ENCODE assay signal across 2 cellular contexts in the genomic region with DNA sequence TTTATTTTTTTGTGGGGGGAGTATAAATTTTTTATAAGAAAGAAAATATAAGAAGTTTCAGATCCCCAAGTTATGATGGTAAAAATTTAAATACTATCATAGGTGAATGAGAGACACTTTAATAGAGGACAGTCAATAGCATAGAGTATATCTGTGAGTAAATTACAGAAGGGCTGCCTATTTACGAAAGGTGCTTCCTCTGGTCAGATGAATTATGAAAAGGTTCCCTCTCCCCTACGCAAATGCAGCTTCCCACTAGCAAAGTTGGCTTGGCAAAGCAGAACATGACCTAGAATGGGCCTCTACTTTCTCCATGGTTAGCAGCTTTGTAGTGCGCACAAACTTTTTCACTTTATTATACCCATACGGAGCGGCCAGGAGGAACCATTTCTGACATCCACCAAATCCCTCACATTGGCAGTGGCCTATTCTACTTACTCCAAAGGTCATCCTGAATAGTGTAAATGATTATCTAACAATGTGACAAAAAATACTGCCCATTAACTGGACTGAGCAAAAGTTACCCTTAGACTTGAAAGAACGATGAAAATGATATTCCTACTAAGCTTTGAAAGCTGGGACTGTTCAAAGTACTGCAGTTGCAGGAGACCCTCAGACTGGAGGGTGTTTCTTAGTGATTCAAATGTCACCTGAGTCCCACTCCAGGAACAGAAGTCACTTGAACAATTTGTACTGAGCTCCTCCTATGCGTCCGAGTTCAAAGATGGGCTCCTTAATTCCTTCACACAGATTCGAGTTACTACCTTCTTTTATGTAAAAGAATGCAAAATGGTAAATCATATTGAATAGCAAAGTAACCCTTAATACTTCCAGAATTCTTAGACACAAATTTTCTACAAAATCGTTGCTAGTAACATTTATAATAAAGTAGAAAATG.
TF ChIP-seq lines count a peak whose summit lies in the region.

No MANE protein-coding gene starts in this region.

TF ChIP-seq in liver, 16 proteins besides CTCF, POLR2A, EP300 and RAD21 (continued from another document):
- TF ChIP-seq, protein P1, sequence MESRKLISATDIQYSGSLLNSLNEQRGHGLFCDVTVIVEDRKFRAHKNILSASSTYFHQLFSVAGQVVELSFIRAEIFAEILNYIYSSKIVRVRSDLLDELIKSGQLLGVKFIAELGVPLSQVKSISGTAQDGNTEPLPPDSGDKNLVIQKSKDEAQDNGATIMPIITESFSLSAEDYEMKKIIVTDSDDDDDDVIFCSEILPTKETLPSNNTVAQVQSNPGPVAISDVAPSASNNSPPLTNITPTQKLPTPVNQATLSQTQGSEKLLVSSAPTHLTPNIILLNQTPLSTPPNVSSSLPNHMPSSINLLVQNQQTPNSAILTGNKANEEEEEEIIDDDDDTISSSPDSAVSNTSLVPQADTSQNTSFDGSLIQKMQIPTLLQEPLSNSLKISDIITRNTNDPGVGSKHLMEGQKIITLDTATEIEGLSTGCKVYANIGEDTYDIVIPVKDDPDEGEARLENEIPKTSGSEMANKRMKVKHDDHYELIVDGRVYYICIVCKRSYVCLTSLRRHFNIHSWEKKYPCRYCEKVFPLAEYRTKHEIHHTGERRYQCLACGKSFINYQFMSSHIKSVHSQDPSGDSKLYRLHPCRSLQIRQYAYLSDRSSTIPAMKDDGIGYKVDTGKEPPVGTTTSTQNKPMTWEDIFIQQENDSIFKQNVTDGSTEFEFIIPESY (IDR thresholded peaks at IDR 0.05) = no peak
- peak; percentile 75 to 77 for TF ChIP-seq HNF4A (conservative IDR thresholded peaks at IDR 0.05)
- peak; percentile 47 for TF ChIP-seq YY1 (IDR thresholded peaks at IDR 0.05)
- no peak for TF ChIP-seq RXRA (IDR thresholded peaks at IDR 0.05)

TF ChIP-seq in HepG2, 621 proteins besides CTCF, POLR2A, EP300 and RAD21 (continued from another document):
- TF ChIP-seq, protein P2, sequence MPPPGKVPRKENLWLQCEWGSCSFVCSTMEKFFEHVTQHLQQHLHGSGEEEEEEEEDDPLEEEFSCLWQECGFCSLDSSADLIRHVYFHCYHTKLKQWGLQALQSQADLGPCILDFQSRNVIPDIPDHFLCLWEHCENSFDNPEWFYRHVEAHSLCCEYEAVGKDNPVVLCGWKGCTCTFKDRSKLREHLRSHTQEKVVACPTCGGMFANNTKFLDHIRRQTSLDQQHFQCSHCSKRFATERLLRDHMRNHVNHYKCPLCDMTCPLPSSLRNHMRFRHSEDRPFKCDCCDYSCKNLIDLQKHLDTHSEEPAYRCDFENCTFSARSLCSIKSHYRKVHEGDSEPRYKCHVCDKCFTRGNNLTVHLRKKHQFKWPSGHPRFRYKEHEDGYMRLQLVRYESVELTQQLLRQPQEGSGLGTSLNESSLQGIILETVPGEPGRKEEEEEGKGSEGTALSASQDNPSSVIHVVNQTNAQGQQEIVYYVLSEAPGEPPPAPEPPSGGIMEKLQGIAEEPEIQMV (CRISPR knock-in tag; IDR thresholded peaks at IDR 0.05; ENCODE audit: low read depth) = no peak
- TF ChIP-seq JUND (CRISPR knock-in tag; IDR thresholded peaks at IDR 0.05) (no peak), SOX5 (CRISPR knock-in tag; IDR thresholded peaks at IDR 0.05; ENCODE audit: borderline replicate concordance) (no peak), RFX3 (CRISPR knock-in tag; IDR thresholded peaks at IDR 0.05) (no peak)
